15 cellular contexts compared by ENCODE assay signal in the genomic region with DNA sequence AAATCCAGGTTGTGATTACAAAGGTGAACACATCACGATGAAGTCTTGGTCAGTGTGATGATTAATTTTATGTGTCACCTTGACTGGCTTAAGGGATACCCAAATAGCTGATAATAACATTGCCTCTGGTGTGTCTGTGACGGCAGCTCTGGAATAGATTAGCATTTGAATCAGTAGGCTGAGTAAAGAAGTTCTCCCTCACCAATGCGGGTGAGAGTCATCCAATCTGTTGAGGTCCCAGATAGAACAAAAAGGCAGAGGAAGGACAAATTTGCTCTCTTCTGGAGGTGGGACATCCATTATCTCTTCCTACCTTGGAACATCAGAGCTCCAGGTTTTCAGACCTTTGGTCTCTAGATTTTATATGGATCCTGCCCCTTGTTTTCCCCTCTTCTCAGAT.
"Had no signal": no experiment of that assay in that cellular context is flagged by ENCODE, and none has a peak within 500 bp of the region (broad histone marks: within the 10 kb centered on the region; RNA-seq: fewer than 3 reads in every experiment).

No MANE protein-coding gene starts in this region.

- DNase-seq: dermis blood vessel endothelial cell; effector memory CD8-positive, alpha-beta T cell; hypothalamus; mucosa of descending colon; naive B cell; stimulated activated CD4-positive, alpha-beta T cell treated with anti-CD3 and anti-CD28 coated beads, Interleukin-12 subunit alpha, Interleukin-12 subunit beta, amount 100 ng/mL, for 4 hours; stimulated activated CD4-positive, alpha-beta T cell treated with anti-CD3 and anti-CD28 coated beads, Interleukin-1b, Interleukin-23, amount 100 ng/mL, for 48 hours; stimulated activated CD4-positive, alpha-beta T cell treated with anti-CD3 and anti-CD28 coated beads, Interleukin-4, amount 100 ng/mL, for 1 hour; stimulated activated naive CD4-positive, alpha-beta T cell treated with Interleukin-2 at 50 U/mL for 16 hours; stomach; upper lobe of left lung had no signal

- H3K27me3 ChIP-seq: stomach, tibial nerve, upper lobe of left lung had no signal

- H3K27ac ChIP-seq: coronary artery, parathyroid adenoma, stomach, thoracic aorta, tibial nerve, upper lobe of left lung had no signal
